Comparison of ENCODE assay signal across 11 cellular contexts in the genomic region with DNA sequence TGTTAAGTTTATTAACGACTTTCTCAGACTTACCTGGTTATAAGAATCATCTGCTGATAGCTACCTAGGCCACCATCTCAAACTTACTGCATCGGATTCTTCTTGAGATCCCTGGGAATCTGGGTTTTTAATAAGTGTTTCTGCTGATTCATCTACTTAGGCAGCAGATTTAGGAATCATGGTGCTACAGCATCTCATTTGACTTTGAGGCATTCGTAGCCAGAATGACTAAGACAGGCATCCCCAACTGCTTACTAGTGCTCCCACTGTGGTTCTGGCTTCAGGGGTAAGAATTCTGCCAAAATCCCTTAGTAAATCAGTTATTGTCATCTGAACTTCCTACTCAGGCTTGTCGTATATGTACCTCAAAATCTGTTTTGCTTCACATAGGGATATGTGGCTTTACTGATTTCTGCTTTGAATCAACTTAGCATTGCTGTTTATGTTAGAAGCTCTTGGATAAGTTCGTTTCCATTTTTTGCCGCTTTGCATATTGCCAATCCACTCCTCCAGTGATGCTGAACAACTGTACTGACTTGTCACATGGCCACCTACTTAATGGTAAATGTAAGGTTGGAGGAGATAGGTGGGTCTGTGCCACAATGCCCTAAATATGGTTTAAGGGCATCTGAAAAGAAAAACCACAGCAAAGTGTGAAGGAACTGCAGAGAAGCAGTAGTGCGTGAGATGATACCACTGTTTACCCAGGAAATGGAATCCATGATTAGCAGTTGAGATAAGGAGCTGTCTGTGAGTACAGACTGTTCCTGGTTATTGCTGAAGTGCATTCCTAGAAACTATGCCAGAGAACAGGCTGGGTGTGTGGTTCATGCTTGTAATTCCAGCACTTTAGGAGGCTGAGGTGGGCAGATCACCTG.
DNase-seq lines count a peak whose midpoint lies in the region; ATAC-seq, FAIRE-seq and TF ChIP-seq lines count a peak whose summit lies in the region.
"Had no signal": no experiment of that assay in that cellular context is flagged by ENCODE, and none has a peak within 500 bp of the region (broad histone marks: within the 10 kb centered on the region; RNA-seq: fewer than 3 reads in every experiment).

No MANE protein-coding gene starts in this region.

- no peak for TF ChIP-seq CTCF in AG09319 (IDR thresholded peaks at IDR 0.05; ENCODE audit: low read depth, low read length)
- TF ChIP-seq CTCF in HEK293 (tag by site-specific recombination; IDR thresholded peaks at IDR 0.05): no peak
- TF ChIP-seq CTCF in astrocyte (IDR thresholded peaks at IDR 0.05; ENCODE audit: insufficient read depth, low read depth, low read length): no peak
- no peak for TF ChIP-seq CTCF in lung (IDR thresholded peaks at IDR 0.05; ENCODE audit: control extremely low read depth, extremely low read depth)

- DNase-seq in AG09319 (ENCODE audit: extremely low read depth, low read depth) (peak; percentile 23), astrocyte (ENCODE audit: low read depth) (peak; percentile 94), lung (ENCODE audit: low spot score) (peak; percentile 39), COR-L47 (lab: John Stamatoyannopoulos, UW) (no peak), GF-D8 (lab: John Stamatoyannopoulos, UW) (no peak), urothelium cell line (ENCODE audit: low spot score) (no peak)
- DNase-seq: activated CD4-positive, alpha-beta T cell treated with anti-CD3 and anti-CD28 coated beads, Interleukin-2, amount 50 U/mL, for 4 hours; occipital lobe had no signal

- H3K9me3 Mint-ChIP-seq in astrocyte (ENCODE audit: unreplicated experiment): no peaks in the 10 kb centered on the region

- no peak overlapping the region for H2AFZ ChIP-seq in astrocyte (ENCODE audit: low read depth, low read length)

- H3K4me3 ChIP-seq in HEK293 (ENCODE audit: low read depth, low read length): no peak overlapping the region
- H3K4me3 ChIP-seq in astrocyte (ENCODE audit: insufficient read depth, low read depth, low read length): no peak overlapping the region
- H3K4me3 ChIP-seq in lung: no peak overlapping the region

- H3K79me2 ChIP-seq in astrocyte (ENCODE audit: insufficient read depth, low read length): no peaks in the 10 kb centered on the region

- FAIRE-seq in astrocyte (lab: Jason Lieb, UNC): no peak
- FAIRE-seq in urothelium cell line (lab: Jason Lieb, UNC): no peak

- peaks cover 20% of the 10 kb centered on the region for H3K36me3 Mint-ChIP-seq in astrocyte (ENCODE audit: low read depth, unreplicated experiment)

- WGBS in lung, 2 donors: 66 to 78% methylated on average over 7 of the region's 7 CpGs

- H4K20me1 ChIP-seq in astrocyte (ENCODE audit: insufficient read depth, low read length): peaks cover 21% of the 10 kb centered on the region

- H3K27ac ChIP-seq in HEK293 (ENCODE audit: extremely low read depth, low read depth, low read length) (no peak overlapping the region), astrocyte (ENCODE audit: low read depth, low read length) (peak overlapping the region; percentile 65), lung (ENCODE audit: low read depth in 1 of 2, low read length in 1 of 2) (peak overlapping the region; percentile 25 to 81)

- CTCF ChIA-PET in HEK293 (lab: Yijun Ruan, JAX): interaction anchor here (0.6 to 2.2 kb wide), 4 partner anchors 8 to 297 kb away, joined by 3 to 13 read pairs (median 3); no protein-coding TSS in a partner anchor

- H3K27me3 ChIP-seq in astrocyte (ENCODE audit: insufficient read depth, low read length) (no peaks in the 10 kb centered on the region), lung (ENCODE audit: control insufficient read depth, insufficient read depth) (no peaks in the 10 kb centered on the region)

- peaks cover 9% of the 10 kb centered on the region for H3K4me1 Mint-ChIP-seq in astrocyte (ENCODE audit: low read depth, unreplicated experiment)

- H3K4me3 Mint-ChIP-seq in astrocyte (ENCODE audit: unreplicated experiment): peak overlapping the region; percentile 21

- H3K9ac ChIP-seq in astrocyte (ENCODE audit: low read length): peak overlapping the region; percentile 9

- H3K27me3 Mint-ChIP-seq in astrocyte (ENCODE audit: low read depth, unreplicated experiment): no peaks in the 10 kb centered on the region

- H3K4me1 ChIP-seq in HEK293 (ENCODE audit: control insufficient read depth, insufficient read depth, low read length) (no peaks in the 10 kb centered on the region), astrocyte (ENCODE audit: insufficient read depth, low read length) (peaks cover 13% of the 10 kb centered on the region), lung (ENCODE audit: control insufficient read depth in 2 of 2, insufficient read depth in 2 of 2, low read length in 2 of 2) (peaks cover 3 to 6% of the 10 kb centered on the region in 2 donors)

- peaks cover 14 to 55% of the 10 kb centered on the region in 2 experiments; a peak in 2 of 3 replicates for H3K36me3 ChIP-seq in HEK293 (ENCODE audit: control insufficient read depth in 2 of 2, insufficient read depth in 1 of 2, low read length in 2 of 2)
- peaks cover 38% of the 10 kb centered on the region for H3K36me3 ChIP-seq in astrocyte (ENCODE audit: insufficient read depth, low read length)
- peaks cover 5 to 15% of the 10 kb centered on the region in 2 donors for H3K36me3 ChIP-seq in lung (ENCODE audit: control insufficient read depth in 2 of 2, insufficient read depth in 2 of 2, low read length in 2 of 2)

- H3K27ac Mint-ChIP-seq in astrocyte (ENCODE audit: unreplicated experiment): peak overlapping the region; percentile 42

- peak overlapping the region; percentile 53 for H3K4me2 ChIP-seq in astrocyte (ENCODE audit: low read length)

- peak; percentile 44 for ATAC-seq in lung (ENCODE audit: insufficient read depth, low FRiP score)
- no peak for ATAC-seq in GM21723 (IDR thresholded peaks at IDR 0.05; ENCODE audit: unreplicated experiment)
- ATAC-seq: esophagus mucosa had no signal

- H3K9me3 ChIP-seq in HEK293 (ENCODE audit: control insufficient read depth, insufficient read depth, low read depth, low read length) (no peaks in the 10 kb centered on the region), astrocyte (ENCODE audit: insufficient read depth, low read depth, low read length) (no peaks in the 10 kb centered on the region), lung (ENCODE audit: control insufficient read depth in 2 of 2, insufficient read depth in 1 of 2, low read length in 1 of 2) (no peaks in the 10 kb centered on the region)

- POLR2A ChIA-PET in HEK293 (lab: Yijun Ruan, JAX): interaction anchor here (0.7 kb wide), 4 partner anchors 62 to 296 kb away, joined by 3 to 4 read pairs (median 3); a partner anchor contains a TSS

TF ChIP-seq in HEK293, 187 proteins besides CTCF, POLR2A, EP300 and RAD21:
- TF ChIP-seq, protein P1, sequence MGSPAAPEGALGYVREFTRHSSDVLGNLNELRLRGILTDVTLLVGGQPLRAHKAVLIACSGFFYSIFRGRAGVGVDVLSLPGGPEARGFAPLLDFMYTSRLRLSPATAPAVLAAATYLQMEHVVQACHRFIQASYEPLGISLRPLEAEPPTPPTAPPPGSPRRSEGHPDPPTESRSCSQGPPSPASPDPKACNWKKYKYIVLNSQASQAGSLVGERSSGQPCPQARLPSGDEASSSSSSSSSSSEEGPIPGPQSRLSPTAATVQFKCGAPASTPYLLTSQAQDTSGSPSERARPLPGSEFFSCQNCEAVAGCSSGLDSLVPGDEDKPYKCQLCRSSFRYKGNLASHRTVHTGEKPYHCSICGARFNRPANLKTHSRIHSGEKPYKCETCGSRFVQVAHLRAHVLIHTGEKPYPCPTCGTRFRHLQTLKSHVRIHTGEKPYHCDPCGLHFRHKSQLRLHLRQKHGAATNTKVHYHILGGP (tag by site-specific recombination; IDR thresholded peaks at IDR 0.05): peak; percentile 98
- peak; percentile 35; the same call in 1 of the 2 replicates for TF ChIP-seq OSR2 (tag by site-specific recombination; IDR thresholded peaks at IDR 0.05)
- TF ChIP-seq, protein P2, sequence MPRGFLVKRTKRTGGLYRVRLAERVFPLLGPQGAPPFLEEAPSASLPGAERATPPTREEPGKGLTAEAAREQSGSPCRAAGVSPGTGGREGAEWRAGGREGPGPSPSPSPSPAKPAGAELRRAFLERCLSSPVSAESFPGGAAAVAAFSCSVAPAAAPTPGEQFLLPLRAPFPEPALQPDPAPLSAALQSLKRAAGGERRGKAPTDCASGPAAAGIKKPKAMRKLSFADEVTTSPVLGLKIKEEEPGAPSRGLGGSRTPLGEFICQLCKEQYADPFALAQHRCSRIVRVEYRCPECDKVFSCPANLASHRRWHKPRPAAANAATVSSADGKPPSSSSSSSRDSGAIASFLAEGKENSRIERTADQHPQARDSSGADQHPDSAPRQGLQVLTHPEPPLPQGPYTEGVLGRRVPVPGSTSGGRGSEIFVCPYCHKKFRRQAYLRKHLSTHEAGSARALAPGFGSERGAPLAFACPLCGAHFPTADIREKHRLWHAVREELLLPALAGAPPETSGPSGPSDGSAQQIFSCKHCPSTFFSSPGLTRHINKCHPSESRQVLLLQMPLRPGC (tag by site-specific recombination; IDR thresholded peaks at IDR 0.05): no peak
- TF ChIP-seq ZXDB (tag by site-specific recombination; IDR thresholded peaks at IDR 0.05): peak; percentile 37; the same call in 1 of the 2 replicates
- TF ChIP-seq KLF9 (tag by site-specific recombination; IDR thresholded peaks at IDR 0.05; ENCODE audit: low read depth): no peak
- no peak for TF ChIP-seq ZNF223 (tag by site-specific recombination; IDR thresholded peaks at IDR 0.05)
- no peak for TF ChIP-seq FEZF1 (tag by site-specific recombination; IDR thresholded peaks at IDR 0.05)
- TF ChIP-seq ZNF76 (tag by site-specific recombination; IDR thresholded peaks at IDR 0.05; ENCODE audit: borderline replicate concordance, low read depth): no peak
- no peak for TF ChIP-seq ZNF311 (tag by site-specific recombination; IDR thresholded peaks at IDR 0.05; ENCODE audit: borderline replicate concordance)
- TF ChIP-seq GLIS1 (tag by site-specific recombination; IDR thresholded peaks at IDR 0.05): 0 out of 2 replicates have a peak, but pooled peaks have one; percentile 14

Comparison
In these comparisons a context has a peak if more than half of its experiments do, and no peak if none do; other contexts are left out.
1. DNase-seq: peak in AG09319 (single experiment), astrocyte (single experiment) and lung (single experiment); none in COR-L47 (single experiment), GF-D8 (single experiment) and urothelium cell line (single experiment).